20 cellular contexts compared by ENCODE assay signal in genomic region chr7:70907594-70907993, GRCh38.
"Had no signal": no experiment of that assay in that cellular context is flagged by ENCODE, and none has a peak within 500 bp of the region (broad histone marks: within the 10 kb centered on the region; RNA-seq: fewer than 3 reads in every experiment).

No MANE protein-coding gene starts in this region.

- H3K27me3 Mint-ChIP-seq: IgD-negative memory B cell had no signal

- H3K36me3 Mint-ChIP-seq: IgD-negative memory B cell had no signal

- H3K4me2 ChIP-seq: KMS-11 had no signal

- DNase-seq: Kasumi-1, MM.1S, NCI-H1092 treated with DMSO at 0.1 percent for 48 hours, NCI-H1436, NCI-H187, NCI-H2029, NCI-H2081 treated with DMSO at 0.1 percent for 48 hours, NCI-H2227 treated with DMSO at 0.1 percent for 48 hours, NCI-H524, NCI-H526 treated with DMSO at 0.1 percent for 48 hours, NCI-H748 treated with DMSO at 0.1 percent for 48 hours, Right ventricle myocardium superior, RPMI8226, SIG-M5 had no signal

- H3K27me3 ChIP-seq: SJSA1 had no signal

- H3K27ac ChIP-seq: HL-60, KMS-11, SJSA1, SK-N-MC had no signal

- H3K4me3 ChIP-seq: K562, SJSA1, SK-N-MC had no signal

- H3K36me3 ChIP-seq: SJSA1 had no signal

- ATAC-seq: K562 had no signal

- H3K27ac Mint-ChIP-seq: IgD-negative memory B cell had no signal

- H3K4me1 ChIP-seq: SJSA1 had no signal

- H3K4me3 Mint-ChIP-seq: IgD-negative memory B cell had no signal

- H3K9ac ChIP-seq: KMS-11 had no signal
